Comparison of ENCODE assay signal across 10 cellular contexts in the genomic region with DNA sequence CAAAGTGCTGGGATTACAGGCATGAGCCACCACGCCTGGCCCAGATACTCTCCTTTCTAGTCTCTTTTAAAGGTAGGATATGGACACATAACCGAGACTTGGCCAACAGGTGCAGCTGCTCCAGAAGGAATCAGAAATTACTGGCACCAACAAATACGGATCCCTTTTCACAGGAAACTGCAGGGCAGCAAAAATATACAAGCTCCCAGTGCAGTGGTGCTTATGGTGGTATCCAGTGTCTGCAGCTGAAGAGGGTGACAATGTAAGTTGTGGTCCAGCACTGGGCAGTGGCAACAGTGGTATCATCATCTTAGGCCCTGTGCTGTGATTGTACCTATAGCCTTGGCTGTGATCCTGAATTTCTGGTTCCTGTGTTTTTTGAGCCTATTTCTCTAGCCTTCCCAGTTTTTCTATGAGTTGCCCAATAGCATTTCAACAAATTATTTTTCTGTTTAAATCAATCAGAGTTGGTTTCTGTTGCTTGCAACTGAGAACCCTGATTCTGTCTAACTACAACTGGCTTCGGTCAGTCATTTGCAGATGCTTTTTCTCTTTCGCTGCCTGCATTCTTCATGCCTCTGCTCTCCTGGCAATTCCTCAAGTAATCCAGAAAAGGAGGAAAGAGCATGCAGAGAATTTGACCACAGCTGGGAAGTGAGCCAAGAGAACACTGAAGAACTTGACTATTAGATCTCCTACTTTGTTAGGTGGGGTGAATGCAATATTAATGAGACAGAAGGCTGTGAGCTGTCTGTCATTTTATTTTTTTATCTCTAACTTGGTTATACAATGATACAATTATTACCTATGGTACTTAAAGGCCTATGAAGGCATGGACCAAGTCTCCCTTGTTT. TPM values are rescaled to one million over a fixed set of nuclear protein-coding genes. Genes with fewer than 3 reads are reported as not detected.
DNase-seq lines count a peak whose midpoint lies in the region; ATAC-seq and TF ChIP-seq lines count a peak whose summit lies in the region.
"Had no signal": no experiment of that assay in that cellular context is flagged by ENCODE, and none has a peak within 500 bp of the region (broad histone marks: within the 10 kb centered on the region; RNA-seq: fewer than 3 reads in every experiment).

No MANE protein-coding gene starts in this region.

- peaks cover 39% of the 10 kb centered on the region for H3K4me1 Mint-ChIP-seq in progenitor cell of endocrine pancreas (ENCODE audit: low read depth)
- peaks cover 47% of the 10 kb centered on the region for H3K4me1 Mint-ChIP-seq in stimulated activated effector memory CD8-positive, alpha-beta T cell treated with anti-CD3 and anti-CD28 coated beads, Interleukin-12 subunit alpha, Interleukin-12 subunit beta, amount 100 ng/mL, for 72 hours

- H4K91ac ChIP-seq in trophoblast cell (ENCODE audit: low read depth, low read length): no peak overlapping the region

- no peak overlapping the region for H3K4me2 ChIP-seq in trophoblast cell (ENCODE audit: low read length)

- no peak overlapping the region for H2AFZ ChIP-seq in trophoblast cell (ENCODE audit: insufficient read depth, low read length, poor library complexity)

- no peak overlapping the region for H2BK120ac ChIP-seq in trophoblast cell (ENCODE audit: insufficient read depth, low read length, poor library complexity)

- H2BK5ac ChIP-seq in trophoblast cell (ENCODE audit: low read depth, low read length, poor library complexity): no peak overlapping the region

- H2AK5ac ChIP-seq in trophoblast cell (ENCODE audit: low read length): no peak overlapping the region

- H3K23ac ChIP-seq in trophoblast cell (ENCODE audit: low read length): no peak overlapping the region

- no peak overlapping the region for H3K18ac ChIP-seq in trophoblast cell (ENCODE audit: low read length)

- H3K4me1 ChIP-seq in trophoblast cell (ENCODE audit: control insufficient read depth in 1 of 2, insufficient read depth in 2 of 2, low read length in 2 of 2): peaks cover 10 to 33% of the 10 kb centered on the region in 2 experiments

- peak; percentile 95 for DNase-seq in DMS79 treated with DMSO at 0.1 percent for 48 hours (lab: John Stamatoyannopoulos, UW)
- DNase-seq in NCI-H2196 treated with DMSO at 0.1 percent for 48 hours (lab: John Stamatoyannopoulos, UW; ENCODE audit: unreplicated experiment): peak; percentile 44
- peak; percentile 94 for DNase-seq in epithelial cell of proximal tubule (ENCODE audit: low read depth)
- DNase-seq in progenitor cell of endocrine pancreas (ENCODE audit: low spot score, unreplicated experiment): no peak
- DNase-seq in trophoblast cell: no peak
- no peak for DNase-seq in stimulated activated effector memory CD8-positive, alpha-beta T cell treated with anti-CD3 and anti-CD28 coated beads, Interleukin-12 subunit alpha, Interleukin-12 subunit beta, amount 100 ng/mL, for 72 hours (ENCODE audit: low spot score in 2 of 2)
- DNase-seq: effector memory CD4-positive, alpha-beta T cell; spleen had no signal

- H4K8ac ChIP-seq in trophoblast cell (ENCODE audit: low read depth, low read length): no peak overlapping the region

- no peak overlapping the region for H3K4me3 Mint-ChIP-seq in progenitor cell of endocrine pancreas (ENCODE audit: low read depth)
- H3K4me3 Mint-ChIP-seq in stimulated activated effector memory CD8-positive, alpha-beta T cell treated with anti-CD3 and anti-CD28 coated beads, Interleukin-12 subunit alpha, Interleukin-12 subunit beta, amount 100 ng/mL, for 72 hours: no peak overlapping the region

- H3K9me3 ChIP-seq in trophoblast cell (ENCODE audit: insufficient read depth, low read depth, low read length): no peaks in the 10 kb centered on the region
- H3K9me3 ChIP-seq: spleen had no signal

- H3K4me3 ChIP-seq in epithelial cell of proximal tubule (ENCODE audit: low read depth, low read length) (no peak overlapping the region), trophoblast cell (ENCODE audit: low read depth, low read length) (no peak overlapping the region)
- H3K4me3 ChIP-seq: spleen had no signal

- H4K12ac ChIP-seq in trophoblast cell (ENCODE audit: low read depth, low read length): no peak overlapping the region

- no peak overlapping the region for H3K14ac ChIP-seq in trophoblast cell (ENCODE audit: low read length)

- H3K36me3 Mint-ChIP-seq in progenitor cell of endocrine pancreas (ENCODE audit: insufficient read depth): no peaks in the 10 kb centered on the region
- H3K36me3 Mint-ChIP-seq in stimulated activated effector memory CD8-positive, alpha-beta T cell treated with anti-CD3 and anti-CD28 coated beads, Interleukin-12 subunit alpha, Interleukin-12 subunit beta, amount 100 ng/mL, for 72 hours: no peaks in the 10 kb centered on the region

- no peaks in the 10 kb centered on the region for H3K79me2 ChIP-seq in trophoblast cell (ENCODE audit: control insufficient read depth, insufficient read depth, low read length, poor library complexity)

- no peak overlapping the region for H3K9ac ChIP-seq in trophoblast cell (ENCODE audit: low read length)

- H3K9me3 Mint-ChIP-seq in progenitor cell of endocrine pancreas (ENCODE audit: low read depth): no peaks in the 10 kb centered on the region
- H3K9me3 Mint-ChIP-seq in stimulated activated effector memory CD8-positive, alpha-beta T cell treated with anti-CD3 and anti-CD28 coated beads, Interleukin-12 subunit alpha, Interleukin-12 subunit beta, amount 100 ng/mL, for 72 hours: no peaks in the 10 kb centered on the region

- TF ChIP-seq CTCF in epithelial cell of proximal tubule (conservative IDR thresholded peaks at IDR 0.05; ENCODE audit: low read depth, low read length) (no peak), progenitor cell of endocrine pancreas (IDR thresholded peaks at IDR 0.05; ENCODE audit: unreplicated experiment) (no peak)

- H3K79me1 ChIP-seq in trophoblast cell (ENCODE audit: low read length): peaks cover 16% of the 10 kb centered on the region

- peak overlapping the region; percentile 69 for H3K27ac Mint-ChIP-seq in progenitor cell of endocrine pancreas
- no peak overlapping the region for H3K27ac Mint-ChIP-seq in stimulated activated effector memory CD8-positive, alpha-beta T cell treated with anti-CD3 and anti-CD28 coated beads, Interleukin-12 subunit alpha, Interleukin-12 subunit beta, amount 100 ng/mL, for 72 hours

- H3K4ac ChIP-seq in trophoblast cell (ENCODE audit: low read depth, low read length): no peak overlapping the region

- H3K27me3 Mint-ChIP-seq in progenitor cell of endocrine pancreas: peaks cover 4% of the 10 kb centered on the region

- H3K36me3 ChIP-seq in trophoblast cell (ENCODE audit: control insufficient read depth in 1 of 2, insufficient read depth in 2 of 2, low read length in 2 of 2): no peaks in the 10 kb centered on the region
- H3K36me3 ChIP-seq: spleen had no signal

- ATAC-seq in GM21528 (IDR thresholded peaks at IDR 0.05; ENCODE audit: low FRiP score, unreplicated experiment) (no peak), GM19351 (IDR thresholded peaks at IDR 0.05; ENCODE audit: unreplicated experiment) (no peak)
- ATAC-seq in stimulated activated effector memory CD8-positive, alpha-beta T cell treated with anti-CD3 and anti-CD28 coated beads, Interleukin-12 subunit alpha, Interleukin-12 subunit beta, amount 100 ng/mL, for 72 hours: no peak

- no peak overlapping the region for H2BK12ac ChIP-seq in trophoblast cell (ENCODE audit: low read length)

- no peaks in the 10 kb centered on the region for H3K27me3 ChIP-seq in trophoblast cell (ENCODE audit: insufficient read depth, low read length)
- H3K27me3 ChIP-seq: spleen had no signal

- no CpG with 5 or more reads among the region's 5 CpGs for WGBS in trophoblast cell (ENCODE audit: extremely low coverage, insufficient coverage, insufficient read length)

- no peak overlapping the region for H3K27ac ChIP-seq in trophoblast cell (ENCODE audit: low read depth, low read length)

RNA-seq across cellular contexts. Expression of gene EML4, which starts 30.8 kb away (rescaled TPM):
- total RNA-seq in epithelial cell of proximal tubule: 31.3 and 33.7 TPM in 2 replicates
- total RNA-seq in progenitor cell of endocrine pancreas: 75.7 and 79.1 TPM in 2 replicates
- polyA plus RNA-seq in trophoblast cell (2013): 32.8 and 33.8 TPM in 2 replicates

Comparison
In these comparisons a context has a peak if more than half of its experiments do, and no peak if none do; other contexts are left out.
1. DNase-seq: peak in DMS79 treated with DMSO at 0.1 percent for 48 hours (single experiment), NCI-H2196 treated with DMSO at 0.1 percent for 48 hours (single experiment) and epithelial cell of proximal tubule (single experiment); none in progenitor cell of endocrine pancreas (single experiment), trophoblast cell (0 of 2) and stimulated activated effector memory CD8-positive, alpha-beta T cell treated with anti-CD3 and anti-CD28 coated beads, Interleukin-12 subunit alpha, Interleukin-12 subunit beta, amount 100 ng/mL, for 72 hours (0 of 2).